Comparison of ENCODE assay signal across 1 cellular context in the genomic region with DNA sequence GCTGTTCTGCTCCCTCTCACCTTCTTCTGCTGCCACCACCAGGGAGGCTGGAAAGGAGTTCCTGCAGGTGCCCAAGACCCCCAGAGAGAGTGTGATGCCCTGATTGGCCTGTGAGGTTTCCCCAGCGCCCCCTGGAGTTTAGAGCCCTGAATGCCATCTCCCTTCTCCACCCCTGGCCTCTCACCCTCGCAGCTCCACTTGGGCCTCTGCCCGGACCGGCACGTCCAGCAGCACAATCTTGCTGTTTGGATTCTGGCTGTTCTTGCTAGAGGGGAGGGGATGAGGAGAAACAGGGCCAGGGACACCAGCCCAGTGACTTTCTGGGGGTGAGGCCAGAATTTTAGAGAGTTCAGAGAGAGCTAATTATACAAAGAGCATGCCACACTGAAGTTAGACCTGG.
TF ChIP-seq lines count a peak whose summit lies in the region.

No MANE protein-coding gene starts in this region.

TF ChIP-seq in IMR-90, 13 proteins besides CTCF, POLR2A, EP300 and RAD21:
- TF ChIP-seq MAFK (IDR thresholded peaks at IDR 0.05; ENCODE audit: low read depth, low read length) (no peak), NFE2L2 (IDR thresholded peaks at IDR 0.05; ENCODE audit: low read depth, low read length) (no peak), CEBPB (IDR thresholded peaks at IDR 0.05; ENCODE audit: low read depth, low read length) (no peak), MXI1 (IDR thresholded peaks at IDR 0.05; ENCODE audit: borderline replicate concordance, low read depth, low read length) (no peak)
- TF ChIP-seq, protein P1, sequence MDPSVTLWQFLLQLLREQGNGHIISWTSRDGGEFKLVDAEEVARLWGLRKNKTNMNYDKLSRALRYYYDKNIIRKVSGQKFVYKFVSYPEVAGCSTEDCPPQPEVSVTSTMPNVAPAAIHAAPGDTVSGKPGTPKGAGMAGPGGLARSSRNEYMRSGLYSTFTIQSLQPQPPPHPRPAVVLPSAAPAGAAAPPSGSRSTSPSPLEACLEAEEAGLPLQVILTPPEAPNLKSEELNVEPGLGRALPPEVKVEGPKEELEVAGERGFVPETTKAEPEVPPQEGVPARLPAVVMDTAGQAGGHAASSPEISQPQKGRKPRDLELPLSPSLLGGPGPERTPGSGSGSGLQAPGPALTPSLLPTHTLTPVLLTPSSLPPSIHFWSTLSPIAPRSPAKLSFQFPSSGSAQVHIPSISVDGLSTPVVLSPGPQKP (IDR thresholded peaks at IDR 0.05; ENCODE audit: borderline replicate concordance, low read depth, low read length) = no peak
TF ChIP-seq in IMR-90: peak in this region for 0.
